8 cellular contexts compared by ENCODE assay signal in the genomic region with DNA sequence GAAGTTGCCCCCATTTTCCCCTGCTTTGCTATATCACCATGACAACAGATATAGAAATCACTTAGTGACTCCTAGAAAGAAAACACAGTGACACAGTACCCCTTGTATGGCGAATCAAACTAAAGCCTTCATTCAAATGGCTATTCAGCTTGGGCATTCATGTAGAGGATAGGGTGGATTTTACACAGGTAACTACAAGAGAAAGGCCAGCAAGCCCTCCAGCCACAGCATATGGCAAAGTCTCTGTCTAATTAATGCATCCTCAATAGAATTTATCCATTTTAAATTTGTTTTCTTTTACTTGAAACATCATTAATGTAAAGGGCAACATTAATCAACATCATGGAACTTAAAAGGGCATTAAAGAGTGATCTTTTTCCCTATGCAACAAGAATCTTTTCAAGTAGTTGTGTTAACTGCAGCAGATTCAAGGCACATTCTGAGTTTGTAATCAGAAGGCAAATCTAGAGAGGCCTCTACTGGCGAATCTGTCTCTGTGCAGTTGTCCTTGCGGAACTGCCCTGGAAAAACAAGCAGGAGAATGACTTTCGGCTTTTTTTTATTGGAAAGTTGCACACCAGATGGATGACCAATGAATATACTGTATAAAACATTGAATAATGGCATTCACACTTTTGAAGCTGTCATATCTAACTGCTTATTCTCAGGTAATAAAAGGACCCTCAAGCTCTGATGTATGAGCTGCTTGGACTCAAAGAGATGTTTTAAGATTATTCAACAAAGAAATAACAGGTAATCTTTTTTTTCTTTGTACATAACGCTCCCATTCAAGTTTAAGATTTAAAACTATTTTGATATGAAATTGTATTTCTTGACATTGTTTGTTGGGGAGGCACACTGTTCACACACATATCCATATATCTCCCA.
DNase-seq lines count a peak whose midpoint lies in the region; ATAC-seq and TF ChIP-seq lines count a peak whose summit lies in the region.

No MANE protein-coding gene starts in this region.

- no peak overlapping the region for H3K9ac ChIP-seq in liver (ENCODE audit: low read depth in 1 of 2, low read length in 2 of 2)

- H3K4me1 ChIP-seq in body of pancreas: no peaks in the 10 kb centered on the region
- no peaks in the 10 kb centered on the region for H3K4me1 ChIP-seq in liver (ENCODE audit: control insufficient read depth in 4 of 4, insufficient read depth in 4 of 4, low read length in 3 of 4)

- no peak overlapping the region for H3K4me3 ChIP-seq in body of pancreas
- no peak overlapping the region for H3K4me3 ChIP-seq in liver (ENCODE audit: low read depth in 1 of 3, low read length in 3 of 3)

- peak; percentile 52 for DNase-seq in DMS 273 (lab: John Stamatoyannopoulos, UW; ENCODE audit: unreplicated experiment)
- DNase-seq in DMS 273 treated with DMSO at 0.1 percent for 48 hours (lab: John Stamatoyannopoulos, UW): no peak
- DNase-seq in NCI-H146 treated with DMSO at 0.1 percent for 48 hours (lab: John Stamatoyannopoulos, UW; ENCODE audit: unreplicated experiment): peak; percentile 76
- peak in 2 of 4 donors; percentile 1 to 5 for DNase-seq in body of pancreas
- DNase-seq in GF-D8 (lab: John Stamatoyannopoulos, UW): no peak

- ATAC-seq in body of pancreas (no peak), GM21576 (IDR thresholded peaks at IDR 0.05; ENCODE audit: unreplicated experiment) (no peak), GM21367 (IDR thresholded peaks at IDR 0.05; ENCODE audit: unreplicated experiment) (no peak)

- no peaks in the 10 kb centered on the region for H3K27me3 ChIP-seq in body of pancreas
- no peaks in the 10 kb centered on the region for H3K27me3 ChIP-seq in liver (ENCODE audit: control insufficient read depth in 4 of 4, insufficient read depth in 4 of 4, low read length in 3 of 4)

- H3K9me3 ChIP-seq in body of pancreas: no peaks in the 10 kb centered on the region
- H3K9me3 ChIP-seq in liver (ENCODE audit: control insufficient read depth in 4 of 4, low read length in 3 of 4): no peaks in the 10 kb centered on the region

- TF ChIP-seq POLR2A in body of pancreas (IDR thresholded peaks at IDR 0.05): no peak

- intact Hi-C loops in body of pancreas (cut with DNase I): no loop called here

- no peaks in the 10 kb centered on the region for H3K36me3 ChIP-seq in body of pancreas (replicated peaks in 1 of 2; ENCODE audit: insufficient read depth in 1 of 2, low read depth in 2 of 2)
- H3K36me3 ChIP-seq in liver (ENCODE audit: control insufficient read depth in 4 of 4, insufficient read depth in 3 of 4, low read depth in 1 of 4, low read length in 3 of 4): no peaks in the 10 kb centered on the region

- 49 to 51% methylated on average over 5 of the region's 5 CpGs for WGBS in body of pancreas, 2 donors
- 43% methylated on average over 5 of the region's 5 CpGs for WGBS in liver

- peak in 5 of 7 experiments; percentile 8 to 18 (median 15) for TF ChIP-seq CTCF in body of pancreas (IDR thresholded peaks at IDR 0.05)
- peak; percentile 44 for TF ChIP-seq CTCF in liver (IDR thresholded peaks at IDR 0.05; ENCODE audit: low read depth, low read length, missing input control)

- H3K27ac ChIP-seq in body of pancreas (no peak overlapping the region), liver (ENCODE audit: low read depth in 1 of 2, low read length in 2 of 2) (no peak overlapping the region)

- peak; percentile 71 to 72 for TF ChIP-seq RAD21 in liver (IDR thresholded peaks at IDR 0.05)

TF ChIP-seq in liver, 16 proteins besides CTCF, POLR2A, EP300 and RAD21:
- TF ChIP-seq HNF4A (conservative IDR thresholded peaks at IDR 0.05) (no peak), EGR1 (IDR thresholded peaks at IDR 0.05; ENCODE audit: low read depth in 2 of 2) (no peak), FOXA1 (IDR thresholded peaks at IDR 0.05) (no peak), TAF1 (conservative IDR thresholded peaks at IDR 0.05) (no peak), RXRA (IDR thresholded peaks at IDR 0.05) (no peak), NR2F2 (IDR thresholded peaks at IDR 0.05) (no peak), SP1 (IDR thresholded peaks at IDR 0.05) (no peak), GABPA (IDR thresholded peaks at IDR 0.05 in 1 of 2, conservative IDR thresholded peaks at IDR 0.05 in 1 of 2) (no peak), HNF4G (IDR thresholded peaks at IDR 0.05) (no peak), YY1 (IDR thresholded peaks at IDR 0.05) (no peak), FOXA2 (IDR thresholded peaks at IDR 0.05) (no peak)
- TF ChIP-seq, protein P1, sequence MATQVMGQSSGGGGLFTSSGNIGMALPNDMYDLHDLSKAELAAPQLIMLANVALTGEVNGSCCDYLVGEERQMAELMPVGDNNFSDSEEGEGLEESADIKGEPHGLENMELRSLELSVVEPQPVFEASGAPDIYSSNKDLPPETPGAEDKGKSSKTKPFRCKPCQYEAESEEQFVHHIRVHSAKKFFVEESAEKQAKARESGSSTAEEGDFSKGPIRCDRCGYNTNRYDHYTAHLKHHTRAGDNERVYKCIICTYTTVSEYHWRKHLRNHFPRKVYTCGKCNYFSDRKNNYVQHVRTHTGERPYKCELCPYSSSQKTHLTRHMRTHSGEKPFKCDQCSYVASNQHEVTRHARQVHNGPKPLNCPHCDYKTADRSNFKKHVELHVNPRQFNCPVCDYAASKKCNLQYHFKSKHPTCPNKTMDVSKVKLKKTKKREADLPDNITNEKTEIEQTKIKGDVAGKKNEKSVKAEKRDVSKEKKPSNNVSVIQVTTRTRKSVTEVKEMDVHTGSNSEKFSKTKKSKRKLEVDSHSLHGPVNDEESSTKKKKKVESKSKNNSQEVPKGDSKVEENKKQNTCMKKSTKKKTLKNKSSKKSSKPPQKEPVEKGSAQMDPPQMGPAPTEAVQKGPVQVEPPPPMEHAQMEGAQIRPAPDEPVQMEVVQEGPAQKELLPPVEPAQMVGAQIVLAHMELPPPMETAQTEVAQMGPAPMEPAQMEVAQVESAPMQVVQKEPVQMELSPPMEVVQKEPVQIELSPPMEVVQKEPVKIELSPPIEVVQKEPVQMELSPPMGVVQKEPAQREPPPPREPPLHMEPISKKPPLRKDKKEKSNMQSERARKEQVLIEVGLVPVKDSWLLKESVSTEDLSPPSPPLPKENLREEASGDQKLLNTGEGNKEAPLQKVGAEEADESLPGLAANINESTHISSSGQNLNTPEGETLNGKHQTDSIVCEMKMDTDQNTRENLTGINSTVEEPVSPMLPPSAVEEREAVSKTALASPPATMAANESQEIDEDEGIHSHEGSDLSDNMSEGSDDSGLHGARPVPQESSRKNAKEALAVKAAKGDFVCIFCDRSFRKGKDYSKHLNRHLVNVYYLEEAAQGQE (IDR thresholded peaks at IDR 0.05): no peak
- TF ChIP-seq, protein P2, sequence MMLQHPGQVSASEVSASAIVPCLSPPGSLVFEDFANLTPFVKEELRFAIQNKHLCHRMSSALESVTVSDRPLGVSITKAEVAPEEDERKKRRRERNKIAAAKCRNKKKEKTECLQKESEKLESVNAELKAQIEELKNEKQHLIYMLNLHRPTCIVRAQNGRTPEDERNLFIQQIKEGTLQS (IDR thresholded peaks at IDR 0.05): no peak
- TF ChIP-seq, protein P3, sequence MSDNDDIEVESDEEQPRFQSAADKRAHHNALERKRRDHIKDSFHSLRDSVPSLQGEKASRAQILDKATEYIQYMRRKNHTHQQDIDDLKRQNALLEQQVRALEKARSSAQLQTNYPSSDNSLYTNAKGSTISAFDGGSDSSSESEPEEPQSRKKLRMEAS (IDR thresholded peaks at IDR 0.05): no peak
- TF ChIP-seq, protein P4, sequence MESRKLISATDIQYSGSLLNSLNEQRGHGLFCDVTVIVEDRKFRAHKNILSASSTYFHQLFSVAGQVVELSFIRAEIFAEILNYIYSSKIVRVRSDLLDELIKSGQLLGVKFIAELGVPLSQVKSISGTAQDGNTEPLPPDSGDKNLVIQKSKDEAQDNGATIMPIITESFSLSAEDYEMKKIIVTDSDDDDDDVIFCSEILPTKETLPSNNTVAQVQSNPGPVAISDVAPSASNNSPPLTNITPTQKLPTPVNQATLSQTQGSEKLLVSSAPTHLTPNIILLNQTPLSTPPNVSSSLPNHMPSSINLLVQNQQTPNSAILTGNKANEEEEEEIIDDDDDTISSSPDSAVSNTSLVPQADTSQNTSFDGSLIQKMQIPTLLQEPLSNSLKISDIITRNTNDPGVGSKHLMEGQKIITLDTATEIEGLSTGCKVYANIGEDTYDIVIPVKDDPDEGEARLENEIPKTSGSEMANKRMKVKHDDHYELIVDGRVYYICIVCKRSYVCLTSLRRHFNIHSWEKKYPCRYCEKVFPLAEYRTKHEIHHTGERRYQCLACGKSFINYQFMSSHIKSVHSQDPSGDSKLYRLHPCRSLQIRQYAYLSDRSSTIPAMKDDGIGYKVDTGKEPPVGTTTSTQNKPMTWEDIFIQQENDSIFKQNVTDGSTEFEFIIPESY (IDR thresholded peaks at IDR 0.05): no peak
TF ChIP-seq in liver: peak in this region for 0.

Comparison
In these comparisons a context has a peak if more than half of its experiments do, and no peak if none do; other contexts are left out.
1. DNase-seq: peak in DMS 273 (single experiment) and NCI-H146 treated with DMSO at 0.1 percent for 48 hours (single experiment); none in DMS 273 treated with DMSO at 0.1 percent for 48 hours (single experiment) and GF-D8 (single experiment).